Comparison of ENCODE assay signal across 18 cellular contexts in the genomic region with DNA sequence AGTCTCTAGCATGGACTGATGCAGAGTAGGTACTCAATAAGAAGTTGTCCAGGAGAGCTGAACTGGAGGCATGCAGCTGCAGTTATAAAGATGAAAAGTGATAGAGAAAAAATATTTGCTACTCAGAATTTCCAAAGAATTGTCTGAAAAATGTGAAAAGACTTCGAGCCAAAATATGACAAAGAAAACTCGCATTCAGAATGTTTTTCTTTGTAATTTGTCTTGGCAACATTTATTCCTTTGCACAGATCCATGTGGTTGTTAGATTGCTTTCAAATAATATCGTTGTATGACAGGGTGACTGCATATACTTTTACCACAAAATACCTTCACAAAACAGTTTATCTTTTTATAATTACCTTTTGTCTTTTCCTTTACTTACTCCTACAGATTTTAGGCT.
A peak's percentile ranks its signal among the peaks of the same experiment; 100 is the strongest.
DNase-seq lines count a peak whose midpoint lies in the region; ATAC-seq, FAIRE-seq and TF ChIP-seq lines count a peak whose summit lies in the region.
"Had no signal": no experiment of that assay in that cellular context is flagged by ENCODE, and none has a peak within 500 bp of the region (broad histone marks: within the 10 kb centered on the region; RNA-seq: fewer than 3 reads in every experiment).

No MANE protein-coding gene starts in this region.

- H3K36me3 Mint-ChIP-seq in astrocyte (ENCODE audit: low read depth, unreplicated experiment) (no peaks in the 10 kb centered on the region), progenitor cell of endocrine pancreas (ENCODE audit: insufficient read depth) (peaks cover 21% of the 10 kb centered on the region)

- H3K27me3 Mint-ChIP-seq in astrocyte (ENCODE audit: low read depth, unreplicated experiment) (no peaks in the 10 kb centered on the region), progenitor cell of endocrine pancreas (no peaks in the 10 kb centered on the region)

- TF ChIP-seq EP300 in HepG2 (IDR thresholded peaks at IDR 0.05; ENCODE audit: low read depth in 2 of 2, low read length in 2 of 2): no peak
- no peak for TF ChIP-seq EP300 in HepG2 (CRISPR knock-in tag; IDR thresholded peaks at IDR 0.05; ENCODE audit: borderline replicate concordance)

- no peaks in the 10 kb centered on the region for H4K20me1 ChIP-seq in HepG2 (ENCODE audit: insufficient read depth, low read length)
- no peaks in the 10 kb centered on the region for H4K20me1 ChIP-seq in astrocyte (ENCODE audit: insufficient read depth, low read length)

- no peak overlapping the region for H3K27ac Mint-ChIP-seq in astrocyte (ENCODE audit: unreplicated experiment)
- H3K27ac Mint-ChIP-seq in progenitor cell of endocrine pancreas: no peak overlapping the region
- H3K27ac Mint-ChIP-seq: B cell; CD4-positive, alpha-beta T cell; H9 had no signal

- POLR2A ChIA-PET in HepG2 (lab: Yijun Ruan, JAX): no interaction called here

- no peak for DNase-seq in HepG2 (ENCODE audit: low spot score)
- DNase-seq in astrocyte (ENCODE audit: low read depth): peak; percentile 70
- DNase-seq in fibroblast of peridontal ligament (ENCODE audit: extremely low read depth): peak; percentile 72
- peak; percentile 53 for DNase-seq in stromal cell of bone marrow (ENCODE audit: low read depth)
- no peak for DNase-seq in progenitor cell of endocrine pancreas (ENCODE audit: low spot score, unreplicated experiment)
- DNase-seq in activated T-cell treated with anti-CD3 and anti-CD28 coated beads for 4 hours: no peak
- DNase-seq: C1 segment of cervical spinal cord; CD4-positive, alpha-beta T cell; COR-L47; DND-41; GF-D8; GOT3; H9 had no signal

- H3K9me3 Mint-ChIP-seq in astrocyte (ENCODE audit: unreplicated experiment): no peaks in the 10 kb centered on the region
- no peaks in the 10 kb centered on the region for H3K9me3 Mint-ChIP-seq in progenitor cell of endocrine pancreas (ENCODE audit: low read depth)
- H3K9me3 Mint-ChIP-seq: CD4-positive, alpha-beta T cell; H9 had no signal

- H3K4me2 ChIP-seq in HepG2 (ENCODE audit: low read depth, low read length) (no peak overlapping the region), astrocyte (ENCODE audit: low read length) (no peak overlapping the region)

- no peak overlapping the region for H3K4me3 Mint-ChIP-seq in astrocyte (ENCODE audit: unreplicated experiment)
- H3K4me3 Mint-ChIP-seq in progenitor cell of endocrine pancreas (ENCODE audit: low read depth): no peak overlapping the region
- H3K4me3 Mint-ChIP-seq: B cell; CD4-positive, alpha-beta T cell; H9 had no signal

- H3K36me3 ChIP-seq in liver (ENCODE audit: control insufficient read depth in 4 of 4, insufficient read depth in 3 of 4, low read depth in 1 of 4, low read length in 3 of 4) (no peaks in the 10 kb centered on the region), HepG2 (replicated peaks in 1 of 2; ENCODE audit: control insufficient read depth in 1 of 2, insufficient read depth in 2 of 2, low read length in 2 of 2) (no peaks in the 10 kb centered on the region), astrocyte (ENCODE audit: insufficient read depth, low read length) (no peaks in the 10 kb centered on the region)

- ATAC-seq in HepG2 (no peak), HG03095 (IDR thresholded peaks at IDR 0.05; ENCODE audit: unreplicated experiment) (no peak)

- in situ Hi-C loops in HepG2 (cut with HindIII; ENCODE audit: extremely low pct_ligation_motif_present, low pct_unique_long_range_greater_than_20kb): no loop called here

- no peak for TF ChIP-seq CTCF in liver (IDR thresholded peaks at IDR 0.05; ENCODE audit: low read depth, low read length, missing input control)
- no peak for TF ChIP-seq CTCF in HepG2 (CRISPR knock-in tag; IDR thresholded peaks at IDR 0.05)
- no peak for TF ChIP-seq CTCF in astrocyte (IDR thresholded peaks at IDR 0.05; ENCODE audit: insufficient read depth, low read depth, low read length)
- no peak for TF ChIP-seq CTCF in progenitor cell of endocrine pancreas (IDR thresholded peaks at IDR 0.05; ENCODE audit: unreplicated experiment)

- H3K79me2 ChIP-seq in HepG2 (ENCODE audit: insufficient read depth, low read length) (no peaks in the 10 kb centered on the region), astrocyte (ENCODE audit: insufficient read depth, low read length) (peaks cover 9% of the 10 kb centered on the region)

- H3K4me1 ChIP-seq in liver (ENCODE audit: control insufficient read depth in 4 of 4, insufficient read depth in 4 of 4, low read length in 3 of 4) (peaks cover 9 to 25% (median 19%) of the 10 kb centered on the region in 4 donors), HepG2 (ENCODE audit: insufficient read depth, low read length) (no peaks in the 10 kb centered on the region), astrocyte (ENCODE audit: insufficient read depth, low read length) (peaks cover 25% of the 10 kb centered on the region)

- intact Hi-C loops in HepG2 (cut with micrococcal nuclease; ENCODE audit: unreplicated experiment): no loop called here

- H2AFZ ChIP-seq in HepG2 (ENCODE audit: low read length): no peak overlapping the region
- H2AFZ ChIP-seq in astrocyte (ENCODE audit: low read depth, low read length): no peak overlapping the region

- TF ChIP-seq POLR2A in HepG2 (IDR thresholded peaks at IDR 0.05; ENCODE audit: insufficient read depth in 1 of 2, low read depth in 2 of 2, low read length in 2 of 2): no peak

- CTCF ChIA-PET in HepG2 (lab: Yijun Ruan, JAX; ENCODE audit: low intra/inter-chr PET ratio, low total read pairs): no interaction called here

- BruUV-seq in HepG2 (replicated peaks; lab: Mats Ljungman, UMichigan): no TSS peak

- WGBS in liver: 51% methylated on average over 3 of the region's 3 CpGs
- WGBS in HepG2 (ENCODE audit: low lambda C conversion rate): 15% methylated on average over 3 of the region's 3 CpGs

- peaks cover 39% of the 10 kb centered on the region for H3K4me1 Mint-ChIP-seq in astrocyte (ENCODE audit: low read depth, unreplicated experiment)
- peaks cover 30% of the 10 kb centered on the region for H3K4me1 Mint-ChIP-seq in progenitor cell of endocrine pancreas (ENCODE audit: low read depth)
- H3K4me1 Mint-ChIP-seq: B cell, H9 had no signal

- H3K27ac ChIP-seq in liver (ENCODE audit: low read depth in 1 of 2, low read length in 2 of 2) (peak overlapping the region; percentile 9 to 62), HepG2 (ENCODE audit: extremely low read length, insufficient read depth, low read length) (no peak overlapping the region), astrocyte (ENCODE audit: low read depth, low read length) (peak overlapping the region; percentile 2)
- H3K27ac ChIP-seq: 22Rv1 had no signal

- TF ChIP-seq RAD21 in liver (IDR thresholded peaks at IDR 0.05) (no peak), HepG2 (CRISPR knock-in tag; IDR thresholded peaks at IDR 0.05) (no peak)

- H3K9ac ChIP-seq in liver (ENCODE audit: low read depth in 1 of 2, low read length in 2 of 2): no peak overlapping the region
- no peak overlapping the region for H3K9ac ChIP-seq in HepG2 (ENCODE audit: insufficient read depth, low read depth, low read length)
- H3K9ac ChIP-seq in astrocyte (ENCODE audit: low read length): no peak overlapping the region

- FAIRE-seq in HepG2 (lab: Jason Lieb, UNC) (no peak), astrocyte (lab: Jason Lieb, UNC) (peak; percentile 70)
- FAIRE-seq: D721Med had no signal

- H3K4me3 ChIP-seq in liver (ENCODE audit: low read depth in 1 of 3, low read length in 3 of 3) (no peak overlapping the region), HepG2 (replicated peaks in 1 of 3; ENCODE audit: insufficient read depth in 1 of 3, low read depth in 2 of 3, low read length in 3 of 3) (no peak overlapping the region), astrocyte (ENCODE audit: insufficient read depth, low read depth, low read length) (no peak overlapping the region)

- H3K9me3 ChIP-seq in liver (ENCODE audit: control insufficient read depth in 4 of 4, low read length in 3 of 4) (no peaks in the 10 kb centered on the region), HepG2 (ENCODE audit: low read length) (no peaks in the 10 kb centered on the region), astrocyte (ENCODE audit: insufficient read depth, low read depth, low read length) (no peaks in the 10 kb centered on the region)

- no peaks in the 10 kb centered on the region for H3K27me3 ChIP-seq in liver (ENCODE audit: control insufficient read depth in 4 of 4, insufficient read depth in 4 of 4, low read length in 3 of 4)
- no peaks in the 10 kb centered on the region for H3K27me3 ChIP-seq in HepG2 (ENCODE audit: control insufficient read depth in 1 of 2, insufficient read depth in 2 of 2, low read length in 2 of 2)
- H3K27me3 ChIP-seq in astrocyte (ENCODE audit: insufficient read depth, low read length): no peaks in the 10 kb centered on the region

TF ChIP-seq in liver, 16 proteins besides CTCF, POLR2A, EP300 and RAD21 (continues in another document):
- TF ChIP-seq FOXA1 (IDR thresholded peaks at IDR 0.05) (no peak), MAX (IDR thresholded peaks at IDR 0.05) (no peak), HNF4G (IDR thresholded peaks at IDR 0.05) (no peak), ATF3 (IDR thresholded peaks at IDR 0.05) (no peak)

TF ChIP-seq in HepG2, 621 proteins besides CTCF, POLR2A, EP300 and RAD21 (continues in another document):
- TF ChIP-seq ZNF451 (CRISPR knock-in tag; IDR thresholded peaks at IDR 0.05) (no peak), ZNF572 (CRISPR knock-in tag; IDR thresholded peaks at IDR 0.05) (no peak), RORA (CRISPR knock-in tag; IDR thresholded peaks at IDR 0.05) (no peak), KDM5A (IDR thresholded peaks at IDR 0.05; ENCODE audit: borderline replicate concordance, low read length) (no peak), RBAK (CRISPR knock-in tag; IDR thresholded peaks at IDR 0.05) (no peak), CREBL2 (CRISPR knock-in tag; IDR thresholded peaks at IDR 0.05; ENCODE audit: borderline replicate concordance) (no peak), ZNF564 (CRISPR knock-in tag; IDR thresholded peaks at IDR 0.05) (no peak), HMG20B (CRISPR knock-in tag; conservative IDR thresholded peaks at IDR 0.05) (no peak), ZNF256 (CRISPR knock-in tag; conservative IDR thresholded peaks at IDR 0.05) (no peak), NCOA2 (CRISPR knock-in tag; IDR thresholded peaks at IDR 0.05) (no peak), NR3C1 (CRISPR knock-in tag; IDR thresholded peaks at IDR 0.05) (no peak), ZSCAN25 (CRISPR knock-in tag; IDR thresholded peaks at IDR 0.05) (no peak), ZNF792 (CRISPR knock-in tag; IDR thresholded peaks at IDR 0.05) (no peak)

Comparison
In these comparisons a context has a peak if more than half of its experiments do, and no peak if none do; other contexts are left out.
1. DNase-seq: peak in astrocyte (single experiment), fibroblast of peridontal ligament (single experiment) and stromal cell of bone marrow (single experiment); none in HepG2 (single experiment), progenitor cell of endocrine pancreas (single experiment) and activated T-cell treated with anti-CD3 and anti-CD28 coated beads for 4 hours (single experiment).